Comparison of ENCODE assay signal across 12 cellular contexts in the genomic region with DNA sequence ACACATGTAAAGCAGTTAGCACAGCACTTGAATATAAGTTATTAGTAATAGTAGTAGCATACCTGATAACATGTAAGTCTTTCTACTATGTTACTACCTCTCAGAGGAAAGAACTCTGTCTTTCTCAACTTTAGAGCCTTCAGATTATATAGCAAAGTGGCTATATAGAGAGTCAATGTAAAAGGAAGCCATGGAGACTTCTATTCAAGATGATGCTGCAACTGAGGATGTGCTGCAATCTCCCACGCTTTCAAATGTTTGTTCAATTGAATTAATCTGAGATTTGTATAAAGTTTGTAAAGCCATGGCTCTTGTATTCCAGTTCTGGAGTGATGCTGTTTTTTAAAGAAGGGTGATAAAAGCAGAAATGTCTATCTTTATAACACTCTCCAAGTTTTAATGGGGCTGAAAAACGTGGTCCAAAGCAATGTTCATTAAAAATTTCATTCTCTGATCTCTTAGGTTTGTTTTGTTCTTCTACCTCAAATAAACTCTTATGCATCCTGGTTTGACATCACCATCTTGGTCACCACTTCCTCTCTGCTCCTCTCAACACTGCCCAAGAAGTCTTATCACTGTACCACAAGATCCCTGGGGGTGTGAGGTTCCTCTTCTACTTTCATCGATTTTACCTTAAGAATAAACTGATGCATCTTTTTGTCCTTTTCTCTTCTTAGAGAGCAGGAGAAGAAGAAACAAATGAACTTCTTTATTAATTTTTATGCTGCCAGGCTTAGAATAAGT.
DNase-seq lines count a peak whose midpoint lies in the region; ATAC-seq, FAIRE-seq and TF ChIP-seq lines count a peak whose summit lies in the region.
"Had no signal": no experiment of that assay in that cellular context is flagged by ENCODE, and none has a peak within 500 bp of the region (broad histone marks: within the 10 kb centered on the region; RNA-seq: fewer than 3 reads in every experiment).

No MANE protein-coding gene starts in this region.

- H3K4me3 Mint-ChIP-seq in memory B cell = no peak overlapping the region

- FAIRE-seq in D721Med (lab: Jason Lieb, UNC) = no peak

- H3K9me3 Mint-ChIP-seq in memory B cell = peaks cover 4% of the 10 kb centered on the region

- ATAC-seq in GM18868 (IDR thresholded peaks at IDR 0.05; ENCODE audit: unreplicated experiment) (peak; percentile 81), GM21717 (IDR thresholded peaks at IDR 0.05; ENCODE audit: unreplicated experiment) (peak; percentile 67), memory B cell (ENCODE audit: low read depth) (peak; percentile 99)

- no peak for TF ChIP-seq CTCF in D721Med (IDR thresholded peaks at IDR 0.05; ENCODE audit: insufficient read depth, missing control alignments)

- H3K27me3 Mint-ChIP-seq in memory B cell = no peaks in the 10 kb centered on the region

- H3K36me3 Mint-ChIP-seq in memory B cell = peaks cover 3% of the 10 kb centered on the region

- H3K4me1 Mint-ChIP-seq in memory B cell = peaks cover 18% of the 10 kb centered on the region

- peak overlapping the region; percentile 63 for H3K27ac Mint-ChIP-seq in memory B cell

- DNase-seq in Kasumi-1 (lab: John Stamatoyannopoulos, UW) (peak; percentile 40 to 51), memory B cell (ENCODE audit: low spot score in 2 of 2) (peak in 1 of 2 donors; percentile 67), 8988T (no peak), D721Med (ENCODE audit: insufficient read length, low spot score) (no peak), foreskin melanocyte (no peak)
- DNase-seq in stimulated activated CD4-positive, alpha-beta T cell treated with anti-CD3 and anti-CD28 coated beads, Interleukin-4, amount 100 ng/mL, for 1 hour = no peak
- DNase-seq: activated T-cell treated with anti-CD3 and anti-CD28 coated beads, Interleukin-2, amount 50 U/mL, for 48 hours; NCI-H1694; posterior cingulate gyrus; SJCRH30 had no signal

Comparison
In these comparisons a context has a peak if more than half of its experiments do, and no peak if none do; other contexts are left out.
1. DNase-seq: peak in Kasumi-1 (2 of 2); none in 8988T (single experiment), D721Med (single experiment), stimulated activated CD4-positive, alpha-beta T cell treated with anti-CD3 and anti-CD28 coated beads, Interleukin-4, amount 100 ng/mL, for 1 hour (single experiment) and foreskin melanocyte (single experiment).
2. Peak in every context shown above with its lines, with median percentiles within 50 percentile points of each other: ATAC-seq.